ENCODE assay signal across 14 cellular contexts in genomic region chr1:51063121-51063520, GRCh38. TPM values are rescaled to one million over a fixed set of nuclear protein-coding genes. Genes with fewer than 3 reads are reported as not detected.
DNase-seq lines count a peak whose midpoint lies in the region; ATAC-seq and TF ChIP-seq lines count a peak whose summit lies in the region.
"Had no signal": no experiment of that assay in that cellular context is flagged by ENCODE, and none has a peak within 500 bp of the region (broad histone marks: within the 10 kb centered on the region; RNA-seq: fewer than 3 reads in every experiment).

No MANE protein-coding gene starts in this region.

- no peak overlapping the region for H3K4me3 Mint-ChIP-seq in naive thymus-derived CD8-positive, alpha-beta T cell
- H3K4me3 Mint-ChIP-seq: central memory CD8-positive, alpha-beta T cell had no signal

- CTCF ChIA-PET in AG04450 (lab: Charles Lee) = interaction anchor here (0.9 to 1.0 kb wide), 2 partner anchors 127 to 289 kb away, joined by 3 read pairs; no protein-coding TSS in a partner anchor

- in situ Hi-C loops in astrocyte of the cerebellum (cut with HindIII; ENCODE audit: low sequenced_read_pairs) = no loop called here

- no peak overlapping the region for H3K4me2 ChIP-seq in hepatocyte
- H3K4me2 ChIP-seq: BLaER1 treated with 17β-estradiol and CSF1 and Interleukin-3, amounts not matched to agents 10 nM and 100 nM had no signal

- DNase-seq in AG04450 (ENCODE audit: low read depth, low spot score) (peak; percentile 47), HS-5 (ENCODE audit: low read depth) (peak; percentile 76), astrocyte of the cerebellum (ENCODE audit: low read depth) (peak; percentile 92), hepatocyte (ENCODE audit: low spot score) (peak; percentile 11), upper lobe of right lung (no peak)
- DNase-seq in naive thymus-derived CD8-positive, alpha-beta T cell = no peak
- DNase-seq: activated T-cell treated with anti-CD3 and anti-CD28 coated beads for 4 hours, head of caudate nucleus, NCI-H1694 treated with DMSO at 0.1 percent for 48 hours had no signal

- H3K36me3 Mint-ChIP-seq in naive thymus-derived CD8-positive, alpha-beta T cell = peaks cover 0 to 9% (median 4%) of the 10 kb centered on the region in 3 donors

- no peaks in the 10 kb centered on the region for H3K4me1 Mint-ChIP-seq in naive thymus-derived CD8-positive, alpha-beta T cell
- H3K4me1 Mint-ChIP-seq: central memory CD8-positive, alpha-beta T cell had no signal

- ATAC-seq in GM21381 (IDR thresholded peaks at IDR 0.05; ENCODE audit: unreplicated experiment) (no peak), upper lobe of right lung (no peak), HG02588 (IDR thresholded peaks at IDR 0.05; ENCODE audit: unreplicated experiment) (no peak)
- no peak for ATAC-seq in naive thymus-derived CD8-positive, alpha-beta T cell
- ATAC-seq: sciatic nerve had no signal

- H3K9me3 ChIP-seq in AG04450 (ENCODE audit: control insufficient read depth, insufficient read depth, low read length) = peaks cover 14% of the 10 kb centered on the region; the same call in 1 of the 2 replicates
- H3K9me3 ChIP-seq in hepatocyte (ENCODE audit: low read depth) = no peaks in the 10 kb centered on the region
- H3K9me3 ChIP-seq in upper lobe of right lung = no peaks in the 10 kb centered on the region

- no peaks in the 10 kb centered on the region for H3K9me2 ChIP-seq in hepatocyte (replicated peaks; ENCODE audit: insufficient read depth)

- no peak for TF ChIP-seq CTCF in AG04450 (IDR thresholded peaks at IDR 0.05; ENCODE audit: low read depth, low read length)
- TF ChIP-seq CTCF in astrocyte of the cerebellum (IDR thresholded peaks at IDR 0.05; ENCODE audit: low read depth, low read length, missing control alignments) = no peak
- no peak for TF ChIP-seq CTCF in hepatocyte (IDR thresholded peaks at IDR 0.05; ENCODE audit: poor library complexity)
- TF ChIP-seq CTCF in upper lobe of right lung (IDR thresholded peaks at IDR 0.05) = no peak

- H3K27ac Mint-ChIP-seq in naive thymus-derived CD8-positive, alpha-beta T cell = no peak overlapping the region

- no peak overlapping the region for H2AFZ ChIP-seq in hepatocyte

- POLR2A ChIA-PET in AG04450 (lab: Yijun Ruan, JAX) = interaction anchor here (0.6 kb wide), 1 partner anchor 198 kb away, joined by 4 read pairs; no protein-coding TSS in a partner anchor
- POLR2A ChIA-PET in naive thymus-derived CD8-positive, alpha-beta T cell (lab: Charles Lee) = no interaction called here

- no peaks in the 10 kb centered on the region for H4K20me1 ChIP-seq in hepatocyte (ENCODE audit: insufficient read depth, poor library complexity, severe bottlenecking)
- H4K20me1 ChIP-seq: BLaER1 treated with 17β-estradiol and CSF1 and Interleukin-3, amounts not matched to agents 10 nM and 100 nM had no signal

- H3K36me3 ChIP-seq in hepatocyte (replicated peaks; ENCODE audit: insufficient read depth, low read depth) (no peaks in the 10 kb centered on the region), upper lobe of right lung (no peaks in the 10 kb centered on the region)
- H3K36me3 ChIP-seq: BLaER1 treated with 17β-estradiol and CSF1 and Interleukin-3, amounts not matched to agents 10 nM and 100 nM had no signal

- no peak overlapping the region for H3K4me3 ChIP-seq in AG04450 (ENCODE audit: low read depth, low read length)
- no peak overlapping the region for H3K4me3 ChIP-seq in astrocyte of the cerebellum (ENCODE audit: low read depth, low read length)
- no peak overlapping the region for H3K4me3 ChIP-seq in hepatocyte
- no peak overlapping the region for H3K4me3 ChIP-seq in upper lobe of right lung
- H3K4me3 ChIP-seq: BLaER1 treated with 17β-estradiol and CSF1 and Interleukin-3, amounts not matched to agents 10 nM and 100 nM had no signal

- H3K79me2 ChIP-seq in hepatocyte = no peaks in the 10 kb centered on the region

- intact Hi-C loops in upper lobe of right lung (cut with DNase I) = no loop called here

- no peaks in the 10 kb centered on the region for H3K4me1 ChIP-seq in hepatocyte (ENCODE audit: insufficient read depth)
- H3K4me1 ChIP-seq in upper lobe of right lung = no peaks in the 10 kb centered on the region
- H3K4me1 ChIP-seq: BLaER1 treated with 17β-estradiol and CSF1 and Interleukin-3, amounts not matched to agents 10 nM and 100 nM had no signal

- no peak overlapping the region for H3K27ac ChIP-seq in AG04450 (ENCODE audit: low read depth, low read length)
- no peak overlapping the region for H3K27ac ChIP-seq in hepatocyte
- no peak overlapping the region for H3K27ac ChIP-seq in upper lobe of right lung
- H3K27ac ChIP-seq: BLaER1 treated with 17β-estradiol and CSF1 and Interleukin-3, amounts not matched to agents 10 nM and 100 nM had no signal

- peaks cover 7% of the 10 kb centered on the region for H3K27me3 ChIP-seq in AG04450 (ENCODE audit: control insufficient read depth, insufficient read depth, low read length)
- H3K27me3 ChIP-seq in hepatocyte = no peaks in the 10 kb centered on the region
- H3K27me3 ChIP-seq in upper lobe of right lung = no peaks in the 10 kb centered on the region
- H3K27me3 ChIP-seq: BLaER1 treated with 17β-estradiol and CSF1 and Interleukin-3, amounts not matched to agents 10 nM and 100 nM had no signal

- H3K9me3 Mint-ChIP-seq in naive thymus-derived CD8-positive, alpha-beta T cell = peaks cover 0 to 22% (median 8%) of the 10 kb centered on the region in 9 donors
- H3K9me3 Mint-ChIP-seq: central memory CD8-positive, alpha-beta T cell had no signal

- peaks cover 5 to 25% (median 14%) of the 10 kb centered on the region in 5 donors for H3K27me3 Mint-ChIP-seq in naive thymus-derived CD8-positive, alpha-beta T cell

RNA-seq across cellular contexts. Expression of gene C1orf185, which starts 38.9 kb away (rescaled TPM):
- polyA plus RNA-seq in AG04450 (2011; rRNA removed) (not detected in 2 replicates), hepatocyte (not detected in 2 replicates)
- polyA minus RNA-seq in AG04450 (2011; rRNA and poly(A)+ RNA removed) = not detected in 2 replicates
- total RNA-seq in hepatocyte (not detected in 2 replicates), upper lobe of right lung (not detected)
- total RNA-seq in naive thymus-derived CD8-positive, alpha-beta T cell = not detected
- not detected for polyA plus RNA-seq in naive thymus-derived CD8-positive, alpha-beta T cell
- total RNA-seq: sciatic nerve had no signal

Comparison
In these comparisons a context has a peak if more than half of its experiments do, and no peak if none do; other contexts are left out.
1. DNase-seq: peak in AG04450 (single experiment), HS-5 (single experiment), astrocyte of the cerebellum (single experiment) and hepatocyte (single experiment); none in naive thymus-derived CD8-positive, alpha-beta T cell (0 of 10) and upper lobe of right lung (single experiment).